Comparison of ENCODE assay signal across 8 cellular contexts in genomic region chr17:21376835-21377690, GRCh38. TPM values are rescaled to one million over a fixed set of nuclear protein-coding genes. Genes with fewer than 3 reads are reported as not detected.
DNase-seq lines count a peak whose midpoint lies in the region; ATAC-seq, FAIRE-seq and TF ChIP-seq lines count a peak whose summit lies in the region.

No MANE protein-coding gene starts in this region.

- no peak overlapping the region for H3K56ac ChIP-seq in H1 (replicated peaks; ENCODE audit: insufficient read length, low read depth, low read length)

- H3K18ac ChIP-seq in H1 (ENCODE audit: extremely low read depth, low read length): no peak overlapping the region; the same call in 1 of the 2 replicates

- H2BK12ac ChIP-seq in H1 (ENCODE audit: low read depth, low read length): no peak overlapping the region

- no peak overlapping the region for H2BK120ac ChIP-seq in H1 (replicated peaks; ENCODE audit: low read depth, low read length)

- H3K4me3 ChIP-seq in A549 (peak overlapping the region; percentile 52), HUES48 (ENCODE audit: low read depth, low read length) (peak overlapping the region; percentile 71), H1 (ENCODE audit: extremely low read depth in 1 of 4, insufficient read depth in 2 of 4, low read depth in 3 of 4, low read length in 4 of 4) (peak overlapping the region; percentile 38 to 75 (median 46)), mucosa of descending colon (no peak overlapping the region)

- H3K27me3 ChIP-seq in HUES48 (ENCODE audit: control insufficient read depth, insufficient read depth, low read length) (peaks cover 62% of the 10 kb centered on the region), H1 (replicated peaks in 1 of 4; ENCODE audit: control insufficient read depth in 3 of 4, extremely low read depth in 1 of 4, insufficient read depth in 3 of 4, low read length in 3 of 4) (peaks cover 14 to 49% (median 41%) of the 10 kb centered on the region in 4 experiments)

- no peak overlapping the region for H2BK20ac ChIP-seq in H1 (ENCODE audit: low read length)

- no peak overlapping the region for H4K5ac ChIP-seq in H1 (ENCODE audit: insufficient read length, low read depth, low read length)

- peak overlapping the region; percentile 89 for H3K4me2 ChIP-seq in A549
- H3K4me2 ChIP-seq in H1 (ENCODE audit: insufficient read depth in 1 of 2, low read depth in 2 of 2, low read length in 2 of 2): peak overlapping the region; percentile 89 to 96

- no peak overlapping the region for H2AFZ ChIP-seq in H1 (ENCODE audit: low read length)

- H3K9ac ChIP-seq in HUES48 (ENCODE audit: low read depth, low read length) (no peak overlapping the region), H1 (replicated peaks in 1 of 4; ENCODE audit: extremely low read depth in 1 of 4, low read depth in 3 of 4, low read length in 3 of 4) (no peak overlapping the region)

- H4K8ac ChIP-seq in H1 (ENCODE audit: extremely low read depth, insufficient read depth, low read length): no peak overlapping the region; the same call in 1 of the 2 replicates

- peaks cover 2 to 5% of the 10 kb centered on the region in 2 experiments for H4K20me1 ChIP-seq in H1 (replicated peaks in 1 of 2; ENCODE audit: control insufficient read depth in 1 of 2, insufficient read depth in 2 of 2, low read length in 2 of 2)

- H3K79me2 ChIP-seq in H1 (ENCODE audit: control insufficient read depth in 1 of 2, insufficient read depth in 2 of 2, low read length in 2 of 2): no peaks in the 10 kb centered on the region

- DNase-seq in A549 (ENCODE audit: low read depth in 1 of 2, low spot score in 1 of 2): peak; percentile 40 to 55
- DNase-seq in H1 (ENCODE audit: low read depth in 1 of 2, low spot score in 2 of 2): peak in 1 of 2 experiments; percentile 73
- peak in 1 of 3 donors; percentile 32 for DNase-seq in mucosa of descending colon
- no peak for DNase-seq in SKM-1 (lab: John Stamatoyannopoulos, UW; ENCODE audit: unreplicated experiment)
- DNase-seq in SKM-1 treated with dmso at 0.1 percent for 144 hours (lab: John Stamatoyannopoulos, UW; ENCODE audit: unreplicated experiment): no peak
- no peak for DNase-seq in NCI-H2107 (lab: John Stamatoyannopoulos, UW)
- no peak for DNase-seq in NCI-H1436 treated with DMSO at 0.1 percent for 48 hours (lab: John Stamatoyannopoulos, UW)

- H3K9me3 ChIP-seq in A549 (no peaks in the 10 kb centered on the region), HUES48 (ENCODE audit: control insufficient read depth, insufficient read depth, low read length) (no peaks in the 10 kb centered on the region), H1 (ENCODE audit: insufficient read depth in 2 of 2, low read depth in 1 of 2, low read length in 1 of 2) (no peaks in the 10 kb centered on the region), mucosa of descending colon (no peaks in the 10 kb centered on the region)

- H3K14ac ChIP-seq in H1 (ENCODE audit: insufficient read length): no peak overlapping the region

- H3K27ac ChIP-seq in A549 (peak overlapping the region; percentile 62 to 85), HUES48 (ENCODE audit: low read depth, low read length) (no peak overlapping the region), H1 (ENCODE audit: low read depth, low read length) (no peak overlapping the region)

- FAIRE-seq in A549 (lab: Jason Lieb, UNC): no peak
- FAIRE-seq in H1 (lab: Jason Lieb, UNC): no peak

- no peak overlapping the region for H2BK5ac ChIP-seq in H1 (ENCODE audit: low read depth, low read length)

- H3K23me2 ChIP-seq in H1 (ENCODE audit: low read depth, low read length): peaks cover 16% of the 10 kb centered on the region; the same call in 1 of the 2 replicates

- TF ChIP-seq RAD21 in A549 (conservative IDR thresholded peaks at IDR 0.05 in 1 of 2, IDR thresholded peaks at IDR 0.05 in 1 of 2) (no peak), H1 (IDR thresholded peaks at IDR 0.05 in 1 of 2, conservative IDR thresholded peaks at IDR 0.05 in 1 of 2; ENCODE audit: low read depth in 2 of 2, low read length in 2 of 2) (no peak)

- intact Hi-C loops in mucosa of descending colon (cut with DNase I, micrococcal nuclease): no loop called here

- TF ChIP-seq POLR2A in A549 (IDR thresholded peaks at IDR 0.05; ENCODE audit: low read length): no peak
- TF ChIP-seq POLR2A in H1 (IDR thresholded peaks at IDR 0.05; ENCODE audit: control extremely low read depth in 1 of 2, low read depth in 2 of 2, low read length in 2 of 2): no peak

- TF ChIP-seq EP300 in A549 (IDR thresholded peaks at IDR 0.05) (no peak), H1 (IDR thresholded peaks at IDR 0.05; ENCODE audit: borderline replicate concordance in 1 of 2, low read depth in 2 of 2, low read length in 2 of 2) (no peak)

- TF ChIP-seq CTCF in A549 (IDR thresholded peaks at IDR 0.05): no peak
- no peak for TF ChIP-seq CTCF in H1 (IDR thresholded peaks at IDR 0.05; ENCODE audit: control extremely low read depth in 1 of 3, insufficient read depth in 1 of 3, low read depth in 1 of 3, low read length in 3 of 3)
- TF ChIP-seq CTCF in mucosa of descending colon (IDR thresholded peaks at IDR 0.05): no peak

- CTCF ChIA-PET in A549 (lab: Yijun Ruan, JAX): interaction anchor here (0.6 to 1.9 kb wide), 5 partner anchors 67 to 136 kb away, joined by 3 to 6 read pairs (median 3); no protein-coding TSS in a partner anchor
- CTCF ChIA-PET in H1 (lab: Charles Lee; ENCODE audit: partially characterized antibody): interaction anchor here (1.0 to 2.3 kb wide), 4 partner anchors 20 to 101 kb away, joined by 3 to 10 read pairs (median 4); no protein-coding TSS in a partner anchor

- no peak overlapping the region for H2AK5ac ChIP-seq in H1 (ENCODE audit: low read depth, low read length)

- H3K4ac ChIP-seq in H1 (replicated peaks; ENCODE audit: insufficient read length, low read depth, low read length): no peak overlapping the region

- 44% methylated on average over 66 of the region's 69 CpGs for WGBS in A549 (ENCODE audit: missing lambda C conversion rate)
- WGBS in H1 (ENCODE audit: extremely low coverage in 1 of 2, insufficient coverage in 1 of 2, insufficient read length in 1 of 2, insufficient replicate concordance in 2 of 2, low coverage in 1 of 2, low lambda C conversion rate in 2 of 2, missing lambda C conversion rate in 1 of 2), 2 experiments: 3% methylated on average over 49 of the region's 69 CpGs; no CpG with 5 or more reads in 1 of the 2 experiments

- peaks cover 4% of the 10 kb centered on the region; the same call in 1 of the 3 replicates for H3K4me1 ChIP-seq in A549
- no peaks in the 10 kb centered on the region for H3K4me1 ChIP-seq in HUES48 (ENCODE audit: control insufficient read depth, insufficient read depth, low read length)
- peaks cover 0 to 20% (median 10%) of the 10 kb centered on the region in 4 experiments; a peak in 5 of 7 replicates for H3K4me1 ChIP-seq in H1 (replicated peaks in 1 of 4; ENCODE audit: control insufficient read depth in 3 of 4, insufficient read depth in 4 of 4, low read length in 3 of 4)
- H3K4me1 ChIP-seq in mucosa of descending colon (ENCODE audit: low read depth): peaks cover 23% of the 10 kb centered on the region

- H3K23ac ChIP-seq in H1 (ENCODE audit: insufficient read length): no peak overlapping the region

- H3K79me1 ChIP-seq in H1 (ENCODE audit: low read depth, low read length): no peaks in the 10 kb centered on the region

- H2BK15ac ChIP-seq in H1 (ENCODE audit: low read length): no peak overlapping the region

- ATAC-seq in A549 (peak; percentile 46 to 63), mucosa of descending colon (peak; percentile 42)

- no peaks in the 10 kb centered on the region for H3K36me3 ChIP-seq in HUES48 (ENCODE audit: control insufficient read depth, insufficient read depth, low read length)
- no peaks in the 10 kb centered on the region for H3K36me3 ChIP-seq in H1 (ENCODE audit: control insufficient read depth in 2 of 4, insufficient read depth in 4 of 4, low read length in 3 of 4)
- H3K36me3 ChIP-seq in mucosa of descending colon (ENCODE audit: low read depth): no peaks in the 10 kb centered on the region

- POLR2A ChIA-PET in A549 (lab: Yijun Ruan, JAX): no interaction called here
- POLR2A ChIA-PET in H1 (lab: Charles Lee; ENCODE audit: partially characterized antibody): interaction anchor here (0.7 to 1.4 kb wide), 3 partner anchors 8 to 59 kb away, joined by 3 to 5 read pairs (median 3); no protein-coding TSS in a partner anchor

- no peak overlapping the region for H4K91ac ChIP-seq in H1 (replicated peaks; ENCODE audit: insufficient read length, low read length)

TF ChIP-seq in A549, 52 proteins besides CTCF, POLR2A, EP300 and RAD21 (continues in another document):
- no peak for TF ChIP-seq JUNB (IDR thresholded peaks at IDR 0.05)
- peak; percentile 68; the same call in 1 of the 2 replicates for TF ChIP-seq HDAC2 (IDR thresholded peaks at IDR 0.05)
- TF ChIP-seq ZNF302 (CRISPR knock-in tag; IDR thresholded peaks at IDR 0.05): no peak

TF ChIP-seq in H1, 55 proteins besides CTCF, POLR2A, EP300 and RAD21 (continues in another document):
- TF ChIP-seq MAX (IDR thresholded peaks at IDR 0.05) (peak; percentile 86), CTBP2 (IDR thresholded peaks at IDR 0.05; ENCODE audit: borderline replicate concordance, insufficient read depth, insufficient read length, low read length) (no peak), CBX8 (IDR thresholded peaks at IDR 0.05; ENCODE audit: borderline replicate concordance, low read depth, low read length) (no peak), EZH2 (IDR thresholded peaks at IDR 0.05; ENCODE audit: low read depth, low read length, severe bottlenecking) (peak; percentile 75), KDM4A (IDR thresholded peaks at IDR 0.05; ENCODE audit: low read depth, low read length, severe bottlenecking) (peak; percentile 93)

RNA-seq across cellular contexts. Expression of gene KCNJ12, which starts 0.9 kb away (rescaled TPM):
- polyA plus RNA-seq in A549 (2011; rRNA removed): 0.34 and 0.38 TPM in 2 replicates
- 0.82 and 1.0 TPM in 2 replicates for polyA plus RNA-seq in A549 (2012; cell fraction: cytosol; rRNA removed)
- polyA plus RNA-seq in A549 (2012; cell fraction: nucleus; rRNA removed): 1.5 and 1.7 TPM in 2 replicates
- 0.44 to 0.54 TPM (median 0.46 TPM) in 3 replicates for polyA plus RNA-seq in A549 (2017; fragmentation: RNase III; extraction: RNeasy Plus Mini Kit Qiagen cat#74134 plus additional on column Dnase treatment)
- polyA minus RNA-seq in A549 (2011; rRNA and poly(A)+ RNA removed): 0.37 and 0.44 TPM in 2 replicates
- 1.3 and 1.5 TPM in 2 replicates for total RNA-seq in H1 (2021; fragmentation: NEBNext Ultra II Directional; extraction: Animal tissue kit (Norgen Biotek cat#: 25700))
- polyA plus RNA-seq in H1 (2011; rRNA removed): 1.2 and 1.7 TPM in 2 replicates
- 1.0 TPM for polyA plus RNA-seq in H1 (2011; cell fraction: cytosol; rRNA removed)
- 1.5 TPM for polyA plus RNA-seq in H1 (2011; cell fraction: nucleus; rRNA removed)
- polyA plus RNA-seq in H1 (2012, experiment 1 of 2): 0.59 to 0.94 TPM (median 0.86 TPM) in 4 replicates
- polyA plus RNA-seq in H1 (2012, experiment 2 of 2): 0.79 TPM
- polyA plus RNA-seq in H1 (2013, experiment 1 of 2): 0.49 TPM
- 0.39 TPM for polyA plus RNA-seq in H1 (2013, experiment 2 of 2)
- polyA minus RNA-seq in H1 (2011; rRNA and poly(A)+ RNA removed): 1.3 and 1.7 TPM in 2 replicates
- 1.2 TPM for polyA minus RNA-seq in H1 (2011; cell fraction: cytosol; rRNA and poly(A)+ RNA removed)
- polyA minus RNA-seq in H1 (2011; cell fraction: nucleus; rRNA and poly(A)+ RNA removed): 2.4 TPM
- 1 to 10 TPM in 2 of 3 donors, under 1 TPM in 1; 0.67 to 1.9 (median 1.1) TPM for total RNA-seq in mucosa of descending colon

Comparison
In these comparisons a context has a peak if more than half of its experiments do, and no peak if none do; other contexts are left out.
1. DNase-seq: peak in A549 (2 of 2); none in SKM-1 (single experiment), SKM-1 treated with dmso at 0.1 percent for 144 hours (single experiment), NCI-H2107 (single experiment) and NCI-H1436 treated with DMSO at 0.1 percent for 48 hours (single experiment).
2. H3K27ac ChIP-seq: peak in A549 (2 of 2); none in HUES48 (single experiment) and H1 (single experiment).
3. Of the 18 proteins assayed by ChIP-seq in both H1 and A549: peak only in H1: RNF2; only in A549: HDAC2; in both: E2F6, MAFK and MAX; in neither: 13.